Comparison of ENCODE assay signal across 23 cellular contexts in genomic region chr17:28272166-28272565, GRCh38.
"Had no signal": no experiment of that assay in that cellular context is flagged by ENCODE, and none has a peak within 500 bp of the region (broad histone marks: within the 10 kb centered on the region; RNA-seq: fewer than 3 reads in every experiment).

No MANE protein-coding gene starts in this region.

- DNase-seq: activated CD4-positive, alpha-beta T cell treated with anti-CD3 and anti-CD28 coated beads for 1 hour; activated CD4-positive, alpha-beta T cell treated with anti-CD3 and anti-CD28 coated beads, Interleukin-2, amount 50 U/mL, for 4 hours; activated CD8-positive, alpha-beta memory T cell treated with anti-CD3 and anti-CD28 coated beads, Interleukin-2, amount 10 ng/mL, durations not matched to agents 7 days and 5 days; activated effector memory CD4-positive, alpha-beta T cell treated with anti-CD3 and anti-CD28 coated beads, Interleukin-2, amount 50 U/mL, for 16 hours; activated T-cell treated with anti-CD3 and anti-CD28 coated beads, Interleukin-2, amount 50 U/mL, for 1 hour; amniotic stem cell; dorsolateral prefrontal cortex; foreskin melanocyte; head of caudate nucleus; kidney glomerular epithelial cell; nucleus accumbens; right cardiac atrium; stimulated activated CD4-positive, alpha-beta T cell treated with anti-CD3 and anti-CD28 coated beads, Interleukin-4, amount 100 ng/mL, for 4 hours; stimulated activated CD8-positive, alpha-beta memory T cell treated with anti-CD3 and anti-CD28 coated beads, Interleukin-4, amount 100 ng/mL, for 48 hours; stimulated activated naive CD4-positive, alpha-beta T cell treated with Interleukin-2 at 50 U/mL for 16 hours; T-cell; T-helper 9 cell; transverse colon had no signal

- H3K27ac Mint-ChIP-seq: activated CD8-positive, alpha-beta memory T cell treated with anti-CD3 and anti-CD28 coated beads, Interleukin-2, amount 10 ng/mL, durations not matched to agents 7 days and 5 days; activated naive CD4-positive, alpha-beta T cell treated with anti-CD3 and anti-CD28 coated beads, Interleukin-2, amount 50 U/mL, for 24 hours; natural killer cell treated with Interleukin-12 subunit alpha and Interleukin-12 subunit beta and Interleukin-15 and Interleukin-18, amount 100 ng/mL, for 72 hours had no signal

- H3K36me3 ChIP-seq: prostate gland, transverse colon had no signal

- H3K4me3 Mint-ChIP-seq: activated CD8-positive, alpha-beta memory T cell treated with anti-CD3 and anti-CD28 coated beads, Interleukin-2, amount 10 ng/mL, durations not matched to agents 7 days and 5 days; activated naive CD4-positive, alpha-beta T cell treated with anti-CD3 and anti-CD28 coated beads, Interleukin-2, amount 50 U/mL, for 24 hours; natural killer cell treated with Interleukin-12 subunit alpha and Interleukin-12 subunit beta and Interleukin-15 and Interleukin-18, amount 100 ng/mL, for 72 hours; T-cell had no signal

- H3K36me3 Mint-ChIP-seq: natural killer cell treated with Interleukin-12 subunit alpha and Interleukin-12 subunit beta and Interleukin-15 and Interleukin-18, amount 100 ng/mL, for 72 hours; T-cell had no signal

- H3K4me2 ChIP-seq: smooth muscle cell had no signal

- H3K4me1 ChIP-seq: prostate gland, transverse colon had no signal

- H3K9me3 Mint-ChIP-seq: activated naive CD4-positive, alpha-beta T cell treated with anti-CD3 and anti-CD28 coated beads, Interleukin-2, amount 50 U/mL, for 24 hours; natural killer cell treated with Interleukin-12 subunit alpha and Interleukin-12 subunit beta and Interleukin-15 and Interleukin-18, amount 100 ng/mL, for 72 hours; T-cell had no signal

- ATAC-seq: activated CD8-positive, alpha-beta memory T cell treated with anti-CD3 and anti-CD28 coated beads, Interleukin-2, amount 10 ng/mL, durations not matched to agents 7 days and 5 days; right cardiac atrium; T-cell had no signal

- H3K27me3 ChIP-seq: dorsolateral prefrontal cortex had no signal

- H3K9me3 ChIP-seq: prostate gland, transverse colon had no signal

- H3K4me3 ChIP-seq: dorsolateral prefrontal cortex, prostate gland, smooth muscle cell, transverse colon had no signal

- H3K27ac ChIP-seq: dorsolateral prefrontal cortex, prostate gland, transverse colon, VCaP had no signal
